25 cellular contexts compared by ENCODE assay signal in genomic region chr10:86988501-86988900, GRCh38. TPM values are rescaled to one million over a fixed set of nuclear protein-coding genes. Genes with fewer than 3 reads are reported as not detected.
"Had no signal": no experiment of that assay in that cellular context is flagged by ENCODE, and none has a peak within 500 bp of the region (broad histone marks: within the 10 kb centered on the region; RNA-seq: fewer than 3 reads in every experiment).

No MANE protein-coding gene starts in this region.

- H3K36me3 ChIP-seq: Peyer's patch, SJCRH30 had no signal

- H3K27ac ChIP-seq: Peyer's patch, SJCRH30 had no signal

- DNase-seq: KBM-7; MG63; NCI-H1092; NCI-H1105 treated with DMSO at 0.1 percent for 48 hours; NCI-H1417 treated with DMSO at 0.1 percent for 48 hours; NCI-H146; NCI-H1694 treated with DMSO at 0.1 percent for 48 hours; NCI-H1930; NCI-H2081; NCI-H2107; NCI-H2227 treated with DMSO at 0.1 percent for 48 hours; NCI-H524; NCI-H69; NCI-H774; NK-92 treated with Interleukin-12 subunit alpha and Interleukin-12 subunit beta, amount 100 ng/mL, for 24 hours; PC-3; Peyer's patch; SHP77 treated with DMSO at 0.1 percent for 48 hours; SJCRH30 had no signal

- H3K4me1 ChIP-seq: Peyer's patch, SJCRH30 had no signal

- H3K4me3 ChIP-seq: MG63, Peyer's patch, SJCRH30 had no signal

- H3K9me3 ChIP-seq: MG63, Peyer's patch, SJCRH30 had no signal

RNA-seq across cellular contexts. Expression of gene ADIRF, which starts 20.2 kb away (rescaled TPM):
- total RNA-seq: NCI-H460, OCI-LY7 had no signal

RNA-seq across cellular contexts. Expression of gene SNCG, which starts 30.1 kb away (rescaled TPM):
- total RNA-seq: OCI-LY7 had no signal

RNA-seq across cellular contexts. Expression of gene MMRN2, which starts 31.1 kb away (rescaled TPM):
- total RNA-seq: OCI-LY7 had no signal

RNA-seq across cellular contexts. Expression of gene FAM25A, which starts 31.6 kb away (rescaled TPM):
- total RNA-seq: HT-29, LHCN-M2, NCI-H460, OCI-LY7, Peyer's patch, Right ventricle myocardium inferior, RPMI7951, SJCRH30 had no signal
